In genomic region chr14:50541159-50541567, GRCh38 we compare ENCODE assay signal across 14 cellular contexts. TPM values are rescaled to one million over a fixed set of nuclear protein-coding genes. Genes with fewer than 3 reads are reported as not detected.
DNase-seq lines count a peak whose midpoint lies in the region; ATAC-seq and TF ChIP-seq lines count a peak whose summit lies in the region.
"Had no signal": no experiment of that assay in that cellular context is flagged by ENCODE, and none has a peak within 500 bp of the region (broad histone marks: within the 10 kb centered on the region; RNA-seq: fewer than 3 reads in every experiment).

No MANE protein-coding gene starts in this region.

- peak; percentile 22 for DNase-seq in GM12865 (ENCODE audit: low read depth)
- peak; percentile 37 for DNase-seq in SK-MEL-5 (ENCODE audit: low read depth, low spot score)
- peak; percentile 23 for DNase-seq in kidney tubule cell (ENCODE audit: low spot score)
- DNase-seq in GF-D8 (lab: John Stamatoyannopoulos, UW) = no peak
- DNase-seq in NCI-H187 (lab: John Stamatoyannopoulos, UW) = no peak
- DNase-seq: CD4-positive, CD25-positive, alpha-beta regulatory T cell; DMS79; NCI-H1105; NCI-H1694 treated with DMSO at 0.1 percent for 48 hours; NCI-H226; NCI-H524 treated with DMSO at 0.1 percent for 48 hours had no signal

- in situ Hi-C loops in SK-MEL-5 (cut with HindIII; ENCODE audit: low pct_unique_long_range_greater_than_20kb, low sequenced_read_pairs) = no loop called here

- H3K36me3 Mint-ChIP-seq in stimulated activated memory B cell treated with anti-CD40 and anti-IgM and Interleukin-4, amounts not matched to agents 10 μg/mL and 1 μg/mL and 100 μg/mL, for 72 hours = peaks cover 12% of the 10 kb centered on the region

- ATAC-seq in stimulated activated memory B cell treated with anti-CD40 and anti-IgM and Interleukin-4, amounts not matched to agents 10 μg/mL and 1 μg/mL and 100 μg/mL, for 72 hours = peak; percentile 39
- no peak for ATAC-seq in GM19467 (IDR thresholded peaks at IDR 0.05; ENCODE audit: unreplicated experiment)
- ATAC-seq: Panc1 had no signal

- H3K27me3 Mint-ChIP-seq in stimulated activated memory B cell treated with anti-CD40 and anti-IgM and Interleukin-4, amounts not matched to agents 10 μg/mL and 1 μg/mL and 100 μg/mL, for 72 hours = no peaks in the 10 kb centered on the region

- TF ChIP-seq CTCF in GM12865 (IDR thresholded peaks at IDR 0.05; ENCODE audit: insufficient read depth, low read depth, low read length, missing control alignments) = no peak

- H3K9me3 Mint-ChIP-seq in stimulated activated memory B cell treated with anti-CD40 and anti-IgM and Interleukin-4, amounts not matched to agents 10 μg/mL and 1 μg/mL and 100 μg/mL, for 72 hours = peaks cover 4% of the 10 kb centered on the region
- H3K9me3 Mint-ChIP-seq: CD4-positive, CD25-positive, alpha-beta regulatory T cell had no signal

- no peak overlapping the region for H3K27ac Mint-ChIP-seq in stimulated activated memory B cell treated with anti-CD40 and anti-IgM and Interleukin-4, amounts not matched to agents 10 μg/mL and 1 μg/mL and 100 μg/mL, for 72 hours

- H3K4me3 ChIP-seq in GM12865 (ENCODE audit: low read depth, low read length) = no peak overlapping the region

- peaks cover 15% of the 10 kb centered on the region for H3K4me1 Mint-ChIP-seq in stimulated activated memory B cell treated with anti-CD40 and anti-IgM and Interleukin-4, amounts not matched to agents 10 μg/mL and 1 μg/mL and 100 μg/mL, for 72 hours

- H3K4me3 Mint-ChIP-seq in stimulated activated memory B cell treated with anti-CD40 and anti-IgM and Interleukin-4, amounts not matched to agents 10 μg/mL and 1 μg/mL and 100 μg/mL, for 72 hours = no peak overlapping the region

RNA-seq across cellular contexts. Expression of gene MAP4K5, which starts 8.8 kb away (rescaled TPM):
- 34.3 and 38.4 TPM in 2 replicates for total RNA-seq in SK-MEL-5 (2014; rRNA removed; shearing (Covaris generic))
- polyA plus RNA-seq in SK-MEL-5 (2015; cell fraction: cytosol; rRNA removed) = 56.6 and 73.2 TPM in 2 replicates
- polyA plus RNA-seq in SK-MEL-5 (2015; cell fraction: nucleus; rRNA removed) = 106 and 108 TPM in 2 replicates

RNA-seq across cellular contexts. Expression of gene ATL1, which starts 18.8 kb away (rescaled TPM):
- total RNA-seq in SK-MEL-5 (2014; rRNA removed; shearing (Covaris generic)) = 4.5 and 4.8 TPM in 2 replicates
- 3.8 and 4.9 TPM in 2 replicates for polyA plus RNA-seq in SK-MEL-5 (2015; cell fraction: cytosol; rRNA removed)
- 2.1 and 3.2 TPM in 2 replicates for polyA plus RNA-seq in SK-MEL-5 (2015; cell fraction: nucleus; rRNA removed)

Comparison
In these comparisons a context has a peak if more than half of its experiments do, and no peak if none do; other contexts are left out.
1. DNase-seq: peak in GM12865 (single experiment), SK-MEL-5 (single experiment) and kidney tubule cell (single experiment); none in GF-D8 (single experiment) and NCI-H187 (0 of 2).